ENCODE assay signal across 8 cellular contexts in genomic region chr22:31160328-31160978, GRCh38. TPM values are rescaled to one million over a fixed set of nuclear protein-coding genes. Genes with fewer than 3 reads are reported as not detected.
DNase-seq lines count a peak whose midpoint lies in the region; ATAC-seq, FAIRE-seq and TF ChIP-seq lines count a peak whose summit lies in the region.

No MANE protein-coding gene starts in this region.

- CTCF ChIA-PET in A673 (lab: Charles Lee) (interaction anchor here (1.4 kb wide), 1 partner anchor 112 kb away, joined by 10 read pairs; no protein-coding TSS in a partner anchor), K562 (lab: Yijun Ruan, JAX; ENCODE audit: low intra/inter-chr PET ratio) (no interaction called here)

- DNase-seq in A673 (ENCODE audit: low spot score) (peak; percentile 34), MG63 (no peak), K562 (ENCODE audit: extremely low read depth in 1 of 4, low spot score in 3 of 4) (peak; percentile 16 to 29 (median 19)), kidney tubule cell (ENCODE audit: low spot score) (peak; percentile 14), GM20000 (ENCODE audit: low spot score) (no peak), SIG-M5 (lab: John Stamatoyannopoulos, UW) (no peak)

- POLR2A ChIA-PET in A673 (lab: Charles Lee; ENCODE audit: low non-redundant PET): no interaction called here
- POLR2A ChIA-PET in K562 (lab: Yijun Ruan, JAX): interaction anchor here (0.7 to 1.3 kb wide), 2 partner anchors 9 to 53 kb away, joined by 3 to 5 read pairs; partner anchors contain the start of gene SELENOM

- H3K4me3 ChIP-seq in A673 (ENCODE audit: low read depth, low read length, poor library complexity, severe bottlenecking) (peak overlapping the region; percentile 86), MG63 (peak overlapping the region; percentile 74), K562 (peak overlapping the region; percentile 73)

- H3K9ac ChIP-seq in K562 (ENCODE audit: insufficient read depth in 1 of 2, low read depth in 2 of 2, low read length in 2 of 2): peak overlapping the region; percentile 64 to 89

- peak overlapping the region; percentile 91 for H2AFZ ChIP-seq in K562 (ENCODE audit: low read depth, low read length)

- H4K20me1 ChIP-seq in K562 (replicated peaks; ENCODE audit: control insufficient read depth, insufficient read depth, low read length): no peaks in the 10 kb centered on the region; the same call in 1 of the 2 replicates

- H3K36me3 Mint-ChIP-seq in stimulated activated memory B cell treated with anti-CD40 and anti-IgM and Interleukin-4, amounts not matched to agents 10 μg/mL and 1 μg/mL and 100 μg/mL, for 72 hours: peaks cover 10% of the 10 kb centered on the region

- H3K9me1 ChIP-seq in K562 (ENCODE audit: control insufficient read depth, insufficient read depth, low read length): no peaks in the 10 kb centered on the region

- H3K27me3 ChIP-seq in A673 (replicated peaks; ENCODE audit: insufficient read depth, low read depth, low read length, poor library complexity) (no peaks in the 10 kb centered on the region), MG63 (no peaks in the 10 kb centered on the region), K562 (ENCODE audit: control insufficient read depth in 2 of 2, insufficient read depth in 2 of 2, low read length in 2 of 2) (no peaks in the 10 kb centered on the region)

- TF ChIP-seq EP300 in K562 (IDR thresholded peaks at IDR 0.05; ENCODE audit: low read length): no peak

- H3K4me2 ChIP-seq in K562 (ENCODE audit: insufficient read depth, low read length): peak overlapping the region; percentile 96

- peaks cover 10% of the 10 kb centered on the region for H3K4me1 ChIP-seq in A673 (ENCODE audit: insufficient read depth, low read length, poor library complexity, severe bottlenecking)
- H3K4me1 ChIP-seq in K562 (replicated peaks in 1 of 2; ENCODE audit: control insufficient read depth in 2 of 2, insufficient read depth in 2 of 2, low read length in 2 of 2): no peaks in the 10 kb centered on the region; a peak in 2 of 5 replicates

- peaks cover 13% of the 10 kb centered on the region for H3K79me2 ChIP-seq in K562 (ENCODE audit: control insufficient read depth, insufficient read depth, low read length)

- H3K4me3 Mint-ChIP-seq in stimulated activated memory B cell treated with anti-CD40 and anti-IgM and Interleukin-4, amounts not matched to agents 10 μg/mL and 1 μg/mL and 100 μg/mL, for 72 hours: peak overlapping the region; percentile 95

- peaks cover 3% of the 10 kb centered on the region for H3K36me3 ChIP-seq in A673 (ENCODE audit: insufficient read depth, low read length, poor library complexity, severe bottlenecking)
- H3K36me3 ChIP-seq in MG63: peaks cover 31% of the 10 kb centered on the region
- H3K36me3 ChIP-seq in K562 (ENCODE audit: control insufficient read depth, insufficient read depth, low read length): no peaks in the 10 kb centered on the region

- TF ChIP-seq CTCF in A673 (conservative IDR thresholded peaks at IDR 0.05; ENCODE audit: low read depth, low read length) (no peak), K562 (IDR thresholded peaks at IDR 0.05 in 2 of 3, conservative IDR thresholded peaks at IDR 0.05 in 1 of 3; ENCODE audit: insufficient read depth in 2 of 3, low read depth in 1 of 3, low read length in 3 of 3) (no peak), GM20000 (IDR thresholded peaks at IDR 0.05; ENCODE audit: extremely low read depth, missing control alignments) (no peak)

- H3K9me3 ChIP-seq in A673 (ENCODE audit: low read depth, low read length, poor library complexity, severe bottlenecking) (no peaks in the 10 kb centered on the region), MG63 (no peaks in the 10 kb centered on the region; the same call in 1 of the 2 replicates), K562 (replicated peaks; ENCODE audit: control insufficient read depth, insufficient read depth, low read depth, low read length) (no peaks in the 10 kb centered on the region)

- TSS peak; percentile 53 for BruUV-seq in A673 (replicated peaks; lab: Mats Ljungman, UMichigan)
- TSS peak; percentile 58 for BruUV-seq in K562 (replicated peaks; lab: Mats Ljungman, UMichigan)

- H3K27me3 Mint-ChIP-seq in stimulated activated memory B cell treated with anti-CD40 and anti-IgM and Interleukin-4, amounts not matched to agents 10 μg/mL and 1 μg/mL and 100 μg/mL, for 72 hours: no peaks in the 10 kb centered on the region

- intact Hi-C loops in A673 (cut with micrococcal nuclease; ENCODE audit: unreplicated experiment): no loop called here
- intact Hi-C loops in K562 (cut with micrococcal nuclease): no loop called here

- in situ Hi-C loops in K562 (cut with MboI): no loop called here

- ATAC-seq in GM21360 (IDR thresholded peaks at IDR 0.05; ENCODE audit: unreplicated experiment): peak; percentile 20
- ATAC-seq in K562: peak; percentile 79
- ATAC-seq in stimulated activated memory B cell treated with anti-CD40 and anti-IgM and Interleukin-4, amounts not matched to agents 10 μg/mL and 1 μg/mL and 100 μg/mL, for 72 hours: peak; percentile 55

- no peaks in the 10 kb centered on the region for H3K9me3 Mint-ChIP-seq in stimulated activated memory B cell treated with anti-CD40 and anti-IgM and Interleukin-4, amounts not matched to agents 10 μg/mL and 1 μg/mL and 100 μg/mL, for 72 hours

- FAIRE-seq in K562 (lab: Jason Lieb, UNC): no peak

- TF ChIP-seq RAD21 in K562 (CRISPR knock-in tag; conservative IDR thresholded peaks at IDR 0.05 in 1 of 2, IDR thresholded peaks at IDR 0.05 in 1 of 2): no peak

- peak overlapping the region; percentile 96 for H3K27ac Mint-ChIP-seq in stimulated activated memory B cell treated with anti-CD40 and anti-IgM and Interleukin-4, amounts not matched to agents 10 μg/mL and 1 μg/mL and 100 μg/mL, for 72 hours

- H3K4me1 Mint-ChIP-seq in stimulated activated memory B cell treated with anti-CD40 and anti-IgM and Interleukin-4, amounts not matched to agents 10 μg/mL and 1 μg/mL and 100 μg/mL, for 72 hours: peaks cover 37% of the 10 kb centered on the region

- H3K27ac ChIP-seq in A673 (ENCODE audit: low read depth, low read length, poor library complexity, severe bottlenecking) (peak overlapping the region; percentile 80), K562 (ENCODE audit: extremely low read depth, low read depth, low read length) (peak overlapping the region; percentile 43; the same call in 1 of the 3 replicates)

- 2% methylated on average over 17 of the region's 32 CpGs for WGBS in K562 (ENCODE audit: insufficient coverage, low coverage, missing lambda C conversion rate)

- TF ChIP-seq POLR2A in K562 (conservative IDR thresholded peaks at IDR 0.05): no peak

RNA-seq across cellular contexts. Expression of gene RNF185, which starts 0.5 kb away (rescaled TPM):
- 28.2 and 31.8 TPM in 2 replicates for total RNA-seq in A673 (2021)
- total RNA-seq in MG63 (2014; rRNA removed; shearing (Covaris generic); ENCODE audit: low replicate concordance): 39.1 and 46.0 TPM in 2 replicates
- 16.7 and 17.6 TPM in 2 replicates for total RNA-seq in K562 (2011; cell fraction: chromatin; rRNA removed; ENCODE audit: low replicate concordance)
- total RNA-seq in K562 (2011; cell fraction: nucleolus; rRNA removed): 11.6 and 13.5 TPM in 2 replicates
- 13.2 and 14.4 TPM in 2 replicates for total RNA-seq in K562 (2011; cell fraction: nucleoplasm; rRNA removed)
- 6.5 and 8.4 TPM in 2 replicates for total RNA-seq in K562 (2014; rRNA removed)
- total RNA-seq in K562 (2014; rRNA removed; fragmentation: Illumina TruSeq; extraction: Trizol): 9.3 and 9.5 TPM in 2 replicates
- 10.8 and 12.5 TPM in 2 replicates for total RNA-seq in K562 (2015; rRNA removed; fragmentation: Illumina TruSeq; extraction: Trizol)
- 11.1 and 11.8 TPM in 2 replicates for total RNA-seq in K562 (2021)
- 17.6 and 18.3 TPM in 2 replicates for polyA plus RNA-seq in K562 (2011; rRNA removed)
- 12.6 and 14.4 TPM in 2 replicates for polyA plus RNA-seq in K562 (2011; cell fraction: cytosol; rRNA removed)
- 22.5 and 24.9 TPM in 2 replicates for polyA plus RNA-seq in K562 (2011; cell fraction: nucleus; rRNA removed)
- 10.8 and 23.1 TPM in 2 replicates for polyA plus RNA-seq in K562 (2012)
- polyA plus RNA-seq in K562 (2014; fragmentation: Illumina TruSeq; extraction: Trizol): 14.2 and 17.1 TPM in 2 replicates
- 1 to 10 TPM; 6.7 to 9.3 TPM for polyA plus RNA-seq in K562 (2014; fragmentation: Nextera tagmentation; extraction: Ambion mirVana)
- 15.2 and 15.5 TPM in 2 replicates for polyA plus RNA-seq in K562 (2014; rRNA removed)
- polyA minus RNA-seq in K562 (2011; rRNA and poly(A)+ RNA removed): 7.0 and 9.9 TPM in 2 replicates
- polyA minus RNA-seq in K562 (2011; cell fraction: cytosol; rRNA and poly(A)+ RNA removed): 3.9 and 4.7 TPM in 2 replicates
- polyA minus RNA-seq in K562 (2011; cell fraction: nucleus; rRNA and poly(A)+ RNA removed): 4.6 and 5.1 TPM in 2 replicates

RNA-seq across cellular contexts. Expression of gene PLA2G3, which starts 20.1 kb away (rescaled TPM):
- total RNA-seq in A673 (2021): 20.4 and 21.5 TPM in 2 replicates
- not detected in 2 replicates for total RNA-seq in MG63 (2014; rRNA removed; shearing (Covaris generic); ENCODE audit: low replicate concordance)
- total RNA-seq in K562 (2011; cell fraction: chromatin; rRNA removed; ENCODE audit: low replicate concordance): 1.2 and 3.3 TPM in 2 replicates
- 3.2 and 3.5 TPM in 2 replicates for total RNA-seq in K562 (2011; cell fraction: nucleolus; rRNA removed)
- total RNA-seq in K562 (2011; cell fraction: nucleoplasm; rRNA removed): 1.9 TPM in 2 replicates
- 0.53 and 0.68 TPM in 2 replicates for total RNA-seq in K562 (2014; rRNA removed)
- 0.22 and 0.36 TPM in 2 replicates for total RNA-seq in K562 (2014; rRNA removed; fragmentation: Illumina TruSeq; extraction: Trizol)
- 0.76 and 1.1 TPM in 2 replicates for total RNA-seq in K562 (2015; rRNA removed; fragmentation: Illumina TruSeq; extraction: Trizol)
- 0.64 and 0.98 TPM in 2 replicates for total RNA-seq in K562 (2021)
- polyA plus RNA-seq in K562 (2011; rRNA removed): 1.4 and 5.4 TPM in 2 replicates
- 1.7 and 4.2 TPM in 2 replicates for polyA plus RNA-seq in K562 (2011; cell fraction: cytosol; rRNA removed)
- 5.9 and 19.6 TPM in 2 replicates for polyA plus RNA-seq in K562 (2011; cell fraction: nucleus; rRNA removed)
- 0.57 and 1.5 TPM in 2 replicates for polyA plus RNA-seq in K562 (2012)
- polyA plus RNA-seq in K562 (2014; fragmentation: Illumina TruSeq; extraction: Trizol): 0.48 and 0.78 TPM in 2 replicates
- polyA plus RNA-seq in K562 (2014; fragmentation: Nextera tagmentation; extraction: Ambion mirVana): under 1 TPM; 0.18 to 0.20 TPM
- polyA plus RNA-seq in K562 (2014; rRNA removed): 0.77 and 1.2 TPM in 2 replicates
- polyA minus RNA-seq in K562 (2011; rRNA and poly(A)+ RNA removed): 0.53 and 1.6 TPM in 2 replicates
- polyA minus RNA-seq in K562 (2011; cell fraction: cytosol; rRNA and poly(A)+ RNA removed): 0.86 and 3.0 TPM in 2 replicates
- polyA minus RNA-seq in K562 (2011; cell fraction: nucleus; rRNA and poly(A)+ RNA removed): 1.1 and 4.9 TPM in 2 replicates

RNA-seq across cellular contexts. Expression of gene INPP5J, which starts 37.7 kb away (rescaled TPM):
- total RNA-seq in A673 (2021) (4.6 and 4.8 TPM in 2 replicates), K562 (2014; rRNA removed) (5.9 and 6.4 TPM in 2 replicates), K562 (2014; rRNA removed; fragmentation: Illumina TruSeq; extraction: Trizol) (1.9 and 2.7 TPM in 2 replicates), K562 (2015; rRNA removed; fragmentation: Illumina TruSeq; extraction: Trizol) (5.8 and 6.7 TPM in 2 replicates), K562 (2021) (6.3 and 7.0 TPM in 2 replicates)
- not detected in 2 replicates for total RNA-seq in MG63 (2014; rRNA removed; shearing (Covaris generic); ENCODE audit: low replicate concordance)
- 1.5 and 3.2 TPM in 2 replicates for total RNA-seq in K562 (2011; cell fraction: chromatin; rRNA removed; ENCODE audit: low replicate concordance)
- 1.2 and 3.2 TPM in 2 replicates for total RNA-seq in K562 (2011; cell fraction: nucleolus; rRNA removed)
- 2.4 and 2.7 TPM in 2 replicates for total RNA-seq in K562 (2011; cell fraction: nucleoplasm; rRNA removed)
- polyA plus RNA-seq in K562 (2011; rRNA removed) (1.6 and 21.8 TPM in 2 replicates), K562 (2014; fragmentation: Illumina TruSeq; extraction: Trizol) (4.8 and 5.4 TPM in 2 replicates), K562 (2014; fragmentation: Nextera tagmentation; extraction: Ambion mirVana) (under 1 TPM; 0.10 to 0.78 TPM), K562 (2014; rRNA removed) (5.4 and 6.0 TPM in 2 replicates)
- polyA plus RNA-seq in K562 (2011; cell fraction: cytosol; rRNA removed): 4.8 and 29.8 TPM in 2 replicates
- polyA plus RNA-seq in K562 (2011; cell fraction: nucleus; rRNA removed): 4.7 and 21.8 TPM in 2 replicates
- 6.0 and 10.4 TPM in 2 replicates for polyA plus RNA-seq in K562 (2012)
- 1.2 and 7.5 TPM in 2 replicates for polyA minus RNA-seq in K562 (2011; rRNA and poly(A)+ RNA removed)
- 1.4 and 21.9 TPM in 2 replicates for polyA minus RNA-seq in K562 (2011; cell fraction: cytosol; rRNA and poly(A)+ RNA removed)
- 0.81 and 6.4 TPM in 2 replicates for polyA minus RNA-seq in K562 (2011; cell fraction: nucleus; rRNA and poly(A)+ RNA removed)

RNA-seq across cellular contexts. Expression of gene LIMK2, which starts 51.6 kb away (rescaled TPM):
- total RNA-seq in A673 (2021) (27.9 and 33.4 TPM in 2 replicates), K562 (2014; rRNA removed) (11.1 and 14.5 TPM in 2 replicates), K562 (2014; rRNA removed; fragmentation: Illumina TruSeq; extraction: Trizol) (8.0 and 8.5 TPM in 2 replicates), K562 (2015; rRNA removed; fragmentation: Illumina TruSeq; extraction: Trizol) (7.9 and 8.9 TPM in 2 replicates), K562 (2021) (14.2 TPM in 2 replicates)
- total RNA-seq in MG63 (2014; rRNA removed; shearing (Covaris generic); ENCODE audit: low replicate concordance): 5.3 and 7.9 TPM in 2 replicates
- 40.3 and 41.1 TPM in 2 replicates for total RNA-seq in K562 (2011; cell fraction: chromatin; rRNA removed; ENCODE audit: low replicate concordance)
- 17.3 and 19.1 TPM in 2 replicates for total RNA-seq in K562 (2011; cell fraction: nucleolus; rRNA removed)
- total RNA-seq in K562 (2011; cell fraction: nucleoplasm; rRNA removed): 26.4 and 30.2 TPM in 2 replicates
- polyA plus RNA-seq in K562 (2011; rRNA removed) (4.3 and 6.6 TPM in 2 replicates), K562 (2014; fragmentation: Illumina TruSeq; extraction: Trizol) (12.0 and 12.3 TPM in 2 replicates), K562 (2014; fragmentation: Nextera tagmentation; extraction: Ambion mirVana) (1 to 10 TPM; 1.1 to 1.3 TPM), K562 (2014; rRNA removed) (5.9 and 9.0 TPM in 2 replicates)
- 5.3 and 5.8 TPM in 2 replicates for polyA plus RNA-seq in K562 (2011; cell fraction: cytosol; rRNA removed)
- polyA plus RNA-seq in K562 (2011; cell fraction: nucleus; rRNA removed): 12.7 and 15.5 TPM in 2 replicates
- 8.8 and 9.2 TPM in 2 replicates for polyA plus RNA-seq in K562 (2012)
- polyA minus RNA-seq in K562 (2011; rRNA and poly(A)+ RNA removed): 7.1 and 8.2 TPM in 2 replicates
- polyA minus RNA-seq in K562 (2011; cell fraction: cytosol; rRNA and poly(A)+ RNA removed): 3.5 and 3.9 TPM in 2 replicates
- polyA minus RNA-seq in K562 (2011; cell fraction: nucleus; rRNA and poly(A)+ RNA removed): 7.9 and 14.3 TPM in 2 replicates

RNA-seq across cellular contexts. Expression of gene SELENOM, which starts 53.1 kb away (rescaled TPM):
- 3.2 and 5.0 TPM in 2 replicates for total RNA-seq in A673 (2021)
- 72.5 and 98.8 TPM in 2 replicates for total RNA-seq in MG63 (2014; rRNA removed; shearing (Covaris generic); ENCODE audit: low replicate concordance)
- total RNA-seq in K562 (2011; cell fraction: chromatin; rRNA removed; ENCODE audit: low replicate concordance): 7.3 and 13.3 TPM in 2 replicates
- 15.5 and 16.3 TPM in 2 replicates for total RNA-seq in K562 (2011; cell fraction: nucleolus; rRNA removed)
- total RNA-seq in K562 (2011; cell fraction: nucleoplasm; rRNA removed): 10.6 and 15.3 TPM in 2 replicates
- total RNA-seq in K562 (2014; rRNA removed): 6.9 and 10.8 TPM in 2 replicates
- 1.2 and 1.8 TPM in 2 replicates for total RNA-seq in K562 (2014; rRNA removed; fragmentation: Illumina TruSeq; extraction: Trizol)
- total RNA-seq in K562 (2015; rRNA removed; fragmentation: Illumina TruSeq; extraction: Trizol): 3.7 and 4.1 TPM in 2 replicates
- total RNA-seq in K562 (2021): 8.5 and 10.9 TPM in 2 replicates
- 4.2 and 7.1 TPM in 2 replicates for polyA plus RNA-seq in K562 (2011; rRNA removed)
- 19.5 and 31.1 TPM in 2 replicates for polyA plus RNA-seq in K562 (2011; cell fraction: cytosol; rRNA removed)
- 11.9 and 13.4 TPM in 2 replicates for polyA plus RNA-seq in K562 (2011; cell fraction: nucleus; rRNA removed)
- polyA plus RNA-seq in K562 (2012): 6.7 and 19.8 TPM in 2 replicates
- polyA plus RNA-seq in K562 (2014; fragmentation: Illumina TruSeq; extraction: Trizol): 2.8 and 5.8 TPM in 2 replicates
- 1 to 10 TPM; 1.2 to 2.9 TPM for polyA plus RNA-seq in K562 (2014; fragmentation: Nextera tagmentation; extraction: Ambion mirVana)
- polyA plus RNA-seq in K562 (2014; rRNA removed): 10.0 and 10.6 TPM in 2 replicates
- polyA minus RNA-seq in K562 (2011; rRNA and poly(A)+ RNA removed): 1.7 and 2.3 TPM in 2 replicates
- polyA minus RNA-seq in K562 (2011; cell fraction: cytosol; rRNA and poly(A)+ RNA removed): 5.2 TPM in 1 of 2 replicates, not detected in the other
- 5.5 and 9.0 TPM in 2 replicates for polyA minus RNA-seq in K562 (2011; cell fraction: nucleus; rRNA and poly(A)+ RNA removed)

Comparison
In these comparisons a context has a peak if more than half of its experiments do, and no peak if none do; other contexts are left out.
1. DNase-seq: peak in A673 (single experiment), K562 (4 of 4) and kidney tubule cell (single experiment); none in MG63 (single experiment), GM20000 (single experiment) and SIG-M5 (single experiment).
2. ATAC-seq: peak in every context shown above with its lines; median percentile 79 in K562; 55 in stimulated activated memory B cell treated with anti-CD40 and anti-IgM and Interleukin-4, amounts not matched to agents 10 μg/mL and 1 μg/mL and 100 μg/mL, for 72 hours; 20 in GM21360.
3. Peak in every context shown above with its lines, with median percentiles within 50 percentile points of each other: H3K4me3 ChIP-seq.